ENCODE assay signal across 8 cellular contexts in genomic region chr13:72781461-72782439, GRCh38. TPM values are rescaled to one million over a fixed set of nuclear protein-coding genes. Genes with fewer than 3 reads are reported as not detected.
DNase-seq lines count a peak whose midpoint lies in the region; ATAC-seq and TF ChIP-seq lines count a peak whose summit lies in the region.

DIS3 (minus strand) TSS chr13:72781900; CDS start chr13:72781832, 68 bp downstream.
A gene with protein sequence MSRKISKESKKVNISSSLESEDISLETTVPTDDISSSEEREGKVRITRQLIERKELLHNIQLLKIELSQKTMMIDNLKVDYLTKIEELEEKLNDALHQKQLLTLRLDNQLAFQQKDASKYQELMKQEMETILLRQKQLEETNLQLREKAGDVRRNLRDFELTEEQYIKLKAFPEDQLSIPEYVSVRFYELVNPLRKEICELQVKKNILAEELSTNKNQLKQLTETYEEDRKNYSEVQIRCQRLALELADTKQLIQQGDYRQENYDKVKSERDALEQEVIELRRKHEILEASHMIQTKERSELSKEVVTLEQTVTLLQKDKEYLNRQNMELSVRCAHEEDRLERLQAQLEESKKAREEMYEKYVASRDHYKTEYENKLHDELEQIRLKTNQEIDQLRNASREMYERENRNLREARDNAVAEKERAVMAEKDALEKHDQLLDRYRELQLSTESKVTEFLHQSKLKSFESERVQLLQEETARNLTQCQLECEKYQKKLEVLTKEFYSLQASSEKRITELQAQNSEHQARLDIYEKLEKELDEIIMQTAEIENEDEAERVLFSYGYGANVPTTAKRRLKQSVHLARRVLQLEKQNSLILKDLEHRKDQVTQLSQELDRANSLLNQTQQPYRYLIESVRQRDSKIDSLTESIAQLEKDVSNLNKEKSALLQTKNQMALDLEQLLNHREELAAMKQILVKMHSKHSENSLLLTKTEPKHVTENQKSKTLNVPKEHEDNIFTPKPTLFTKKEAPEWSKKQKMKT (plus strand): TSS chr13:72782133. CDS start chr13:72783470, 1,337 bp downstream.

- TF ChIP-seq CTCF in BJ (IDR thresholded peaks at IDR 0.05; ENCODE audit: insufficient read depth, low read depth, low read length): peak; percentile 23; the same call in 1 of the 2 replicates
- no peak for TF ChIP-seq CTCF in choroid plexus epithelial cell (conservative IDR thresholded peaks at IDR 0.05; ENCODE audit: low read depth, low read length)

- peak within 1 kb of the TSS; percentile 97 for H3K27ac Mint-ChIP-seq in activated CD4-positive, alpha-beta T cell treated with anti-CD3 and anti-CD28 coated beads for 36 hours

- H3K4me1 Mint-ChIP-seq in activated CD4-positive, alpha-beta T cell treated with anti-CD3 and anti-CD28 coated beads for 36 hours: peaks cover 55% of the 10 kb centered on the region

- peaks cover 52% of the 10 kb centered on the region for H3K36me3 Mint-ChIP-seq in activated CD4-positive, alpha-beta T cell treated with anti-CD3 and anti-CD28 coated beads for 36 hours (ENCODE audit: low read depth)

- DNase-seq in BJ (ENCODE audit: low read depth) (peak; percentile 94), GM19238 (ENCODE audit: insufficient read length, low spot score) (peak; percentile 78), NCI-H524 (lab: John Stamatoyannopoulos, UW) (peak; percentile 94 to 98), choroid plexus epithelial cell (ENCODE audit: low read depth) (peak; percentile 99), kidney glomerular epithelial cell (lab: John Stamatoyannopoulos, UW) (peak; percentile 97)
- peak; percentile 98 for DNase-seq in activated CD4-positive, alpha-beta T cell treated with anti-CD3 and anti-CD28 coated beads for 36 hours
- peak; percentile 78 to 87 for DNase-seq in stimulated activated CD4-positive, alpha-beta T cell treated with anti-CD3 and anti-CD28 coated beads, Interleukin-1b, Interleukin-23, amount 100 ng/mL, for 1 hour (ENCODE audit: low read depth in 2 of 2)

- H3K36me3 ChIP-seq in BJ (ENCODE audit: control insufficient read depth, insufficient read depth, low read length): peaks cover 8% of the 10 kb centered on the region

- ATAC-seq in HG03442 (IDR thresholded peaks at IDR 0.05; ENCODE audit: unreplicated experiment): peak; percentile 96
- peak; percentile 98 for ATAC-seq in activated CD4-positive, alpha-beta T cell treated with anti-CD3 and anti-CD28 coated beads for 36 hours

- H3K4me3 Mint-ChIP-seq in activated CD4-positive, alpha-beta T cell treated with anti-CD3 and anti-CD28 coated beads for 36 hours: peak within 1 kb of the TSS; percentile 94

- no peaks in the 10 kb centered on the region for H3K9me3 Mint-ChIP-seq in activated CD4-positive, alpha-beta T cell treated with anti-CD3 and anti-CD28 coated beads for 36 hours (ENCODE audit: low read depth)

- H3K4me3 ChIP-seq in BJ (ENCODE audit: low read depth, low read length) (peak within 1 kb of the TSS; percentile 99), choroid plexus epithelial cell (ENCODE audit: low read depth, low read length) (peak within 1 kb of the TSS; percentile 90)

- intact Hi-C loops in activated CD4-positive, alpha-beta T cell treated with anti-CD3 and anti-CD28 coated beads for 36 hours (cut with DNase I, micrococcal nuclease): loop anchor here (1.0 to 10.0 kb wide), 4 partner anchors 54 to 1353 kb away; partner anchors contain the start of genes BORA (in 2 of the 2), KLF5 (in 2 of the 2), MZT1 (in 2 of the 2) and KLF12 (in 1 of the 2)

- H3K27me3 Mint-ChIP-seq in activated CD4-positive, alpha-beta T cell treated with anti-CD3 and anti-CD28 coated beads for 36 hours: no peaks in the 10 kb centered on the region

- no peaks in the 10 kb centered on the region for H3K27me3 ChIP-seq in BJ (ENCODE audit: control insufficient read depth, insufficient read depth, low read length)

- POLR2A ChIA-PET in BJ (lab: Charles Lee): interaction anchor here (0.5 kb wide), 1 partner anchor 278 kb away, joined by 10 read pairs; no protein-coding TSS in a partner anchor
- POLR2A ChIA-PET in activated CD4-positive, alpha-beta T cell treated with anti-CD3 and anti-CD28 coated beads for 36 hours (lab: Charles Lee): no interaction called here

- CTCF ChIA-PET in BJ (lab: Yijun Ruan, JAX): no interaction called here
- CTCF ChIA-PET in activated CD4-positive, alpha-beta T cell treated with anti-CD3 and anti-CD28 coated beads for 36 hours (lab: Charles Lee): interaction anchor here (0.6 to 1.4 kb wide), 6 partner anchors 10 to 1170 kb away, joined by 3 to 5 read pairs (median 4); no protein-coding TSS in a partner anchor

RNA-seq across cellular contexts. Expression of gene DIS3, which starts in this region (rescaled TPM):
- 15.8 and 23.4 TPM in 2 replicates for polyA plus RNA-seq in BJ (2011; rRNA removed)
- polyA minus RNA-seq in BJ (2011; rRNA and poly(A)+ RNA removed): 8.9 and 12.2 TPM in 2 replicates
- total RNA-seq in activated CD4-positive, alpha-beta T cell treated with anti-CD3 and anti-CD28 coated beads for 36 hours: 10 to 100 TPM; 55.0 to 63.5 TPM

RNA-seq across cellular contexts. Expression of the second gene that starts in this region (rescaled TPM):
- 1.7 and 4.1 TPM in 2 replicates for polyA plus RNA-seq in BJ (2011; rRNA removed)
- polyA minus RNA-seq in BJ (2011; rRNA and poly(A)+ RNA removed): 4.2 and 5.1 TPM in 2 replicates
- total RNA-seq in activated CD4-positive, alpha-beta T cell treated with anti-CD3 and anti-CD28 coated beads for 36 hours: 10 to 100 TPM; 25.7 to 25.9 TPM

Comparison
In these comparisons a context has a peak if more than half of its experiments do, and no peak if none do; other contexts are left out.
1. Peak in every context shown above with its lines: DNase-seq, ATAC-seq and H3K4me3 ChIP-seq.